In the genomic region with DNA sequence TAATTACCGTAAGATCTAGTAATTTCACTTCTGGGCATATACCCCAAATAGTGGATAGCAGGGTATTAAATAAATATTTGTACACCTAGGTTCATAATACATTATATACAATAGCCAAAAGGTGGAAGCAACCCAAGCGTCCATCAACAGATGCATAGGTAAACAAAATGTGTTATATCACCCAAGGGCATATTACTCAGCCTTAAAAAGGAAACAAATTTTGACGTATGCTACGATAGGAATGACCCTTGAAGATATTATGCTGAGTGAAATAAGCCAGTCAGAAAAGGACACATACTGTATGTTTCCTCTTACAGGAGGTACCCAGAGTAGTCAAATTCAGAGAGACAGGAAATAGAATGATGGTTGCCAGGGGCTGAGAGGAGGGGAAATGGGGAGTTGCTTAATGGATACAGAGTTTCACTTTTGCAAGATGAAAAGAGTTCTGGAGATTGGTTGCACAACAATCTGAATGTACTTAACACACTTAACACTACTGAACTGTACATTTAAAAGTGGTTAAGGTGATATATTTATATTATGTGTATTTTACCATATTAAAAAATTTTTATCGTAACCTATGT, we compare ENCODE assay signal across 14 cellular contexts.
"Had no signal": no experiment of that assay in that cellular context is flagged by ENCODE, and none has a peak within 500 bp of the region (broad histone marks: within the 10 kb centered on the region; RNA-seq: fewer than 3 reads in every experiment).

No MANE protein-coding gene starts in this region.

- H3K9me3 ChIP-seq: left lung, pancreas, thoracic aorta had no signal

- H3K4me1 Mint-ChIP-seq: activated T-helper 17 cell treated with anti-CD3 and anti-CD28 coated beads, Interleukin-2, amount 50 U/mL, for 72 hours; naive B cell; stimulated activated effector memory CD8-positive, alpha-beta T cell treated with anti-CD3 and anti-CD28 coated beads, Interleukin-12 subunit alpha, Interleukin-12 subunit beta, amount 100 ng/mL, for 72 hours had no signal

- H3K4me3 ChIP-seq: left lung, pancreas, thoracic aorta had no signal

- H3K27ac ChIP-seq: left lung, pancreas, thoracic aorta had no signal

- ATAC-seq: activated T-helper 17 cell treated with anti-CD3 and anti-CD28 coated beads, Interleukin-2, amount 50 U/mL, for 72 hours; esophagus mucosa; left lung; pancreas; stimulated activated effector memory CD8-positive, alpha-beta T cell treated with anti-CD3 and anti-CD28 coated beads, Interleukin-12 subunit alpha, Interleukin-12 subunit beta, amount 100 ng/mL, for 72 hours had no signal

- H3K27ac Mint-ChIP-seq: activated T-helper 17 cell treated with anti-CD3 and anti-CD28 coated beads, Interleukin-2, amount 50 U/mL, for 72 hours; naive B cell; stimulated activated effector memory CD8-positive, alpha-beta T cell treated with anti-CD3 and anti-CD28 coated beads, Interleukin-12 subunit alpha, Interleukin-12 subunit beta, amount 100 ng/mL, for 72 hours had no signal

- H3K4me3 Mint-ChIP-seq: activated T-helper 17 cell treated with anti-CD3 and anti-CD28 coated beads, Interleukin-2, amount 50 U/mL, for 72 hours; naive B cell; stimulated activated effector memory CD8-positive, alpha-beta T cell treated with anti-CD3 and anti-CD28 coated beads, Interleukin-12 subunit alpha, Interleukin-12 subunit beta, amount 100 ng/mL, for 72 hours had no signal

- H3K4me1 ChIP-seq: left lung, pancreas had no signal

- DNase-seq: activated CD4-positive, CD25-positive, alpha-beta regulatory T cell; activated naive CD4-positive, alpha-beta T cell treated with Interleukin-2 at 50 U/mL for 16 hours; caudate nucleus; hypothalamus; kidney; left lung; naive B cell; pancreas; stimulated activated CD4-positive, alpha-beta T cell treated with anti-CD3 and anti-CD28 coated beads, Interleukin-12 subunit alpha, Interleukin-12 subunit beta, amount 100 ng/mL, for 4 hours; stimulated activated CD4-positive, alpha-beta T cell treated with anti-CD3 and anti-CD28 coated beads, Interleukin-2, amount 100 ng/mL, for 24 hours had no signal

- H3K27me3 ChIP-seq: left lung, pancreas had no signal

- H3K36me3 Mint-ChIP-seq: naive B cell; stimulated activated effector memory CD8-positive, alpha-beta T cell treated with anti-CD3 and anti-CD28 coated beads, Interleukin-12 subunit alpha, Interleukin-12 subunit beta, amount 100 ng/mL, for 72 hours had no signal

- H3K9me3 Mint-ChIP-seq: activated T-helper 17 cell treated with anti-CD3 and anti-CD28 coated beads, Interleukin-2, amount 50 U/mL, for 72 hours; naive B cell; stimulated activated effector memory CD8-positive, alpha-beta T cell treated with anti-CD3 and anti-CD28 coated beads, Interleukin-12 subunit alpha, Interleukin-12 subunit beta, amount 100 ng/mL, for 72 hours had no signal

- H3K36me3 ChIP-seq: left lung, pancreas, thoracic aorta had no signal
